In the genomic region with DNA sequence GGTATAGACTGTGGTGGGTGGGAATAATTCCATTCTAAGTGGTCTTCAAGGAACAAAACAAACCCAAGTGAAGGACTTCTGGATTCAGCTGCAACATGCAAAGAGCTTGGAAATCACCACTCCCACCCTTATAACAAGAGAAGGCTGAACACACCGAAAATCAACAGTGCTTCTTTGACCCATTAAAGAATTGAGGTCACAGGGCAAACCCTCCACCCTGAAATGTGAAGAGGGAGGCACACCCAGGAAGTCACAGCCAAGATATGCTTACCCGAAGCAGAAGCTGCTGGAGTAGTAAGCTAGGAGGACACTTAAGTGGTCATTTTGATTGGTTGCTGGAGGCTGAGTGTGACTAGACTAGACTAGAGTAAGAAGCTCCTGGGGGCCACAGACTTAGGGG, we compare ENCODE assay signal across 34 cellular contexts.
"Had no signal": no experiment of that assay in that cellular context is flagged by ENCODE, and none has a peak within 500 bp of the region (broad histone marks: within the 10 kb centered on the region; RNA-seq: fewer than 3 reads in every experiment).

No MANE protein-coding gene starts in this region.

- H3K9me3 Mint-ChIP-seq: effector memory CD8-positive, alpha-beta T cell had no signal

- H3K27ac Mint-ChIP-seq: activated CD8-positive, alpha-beta T cell treated with anti-CD3 and anti-CD28 coated beads for 36 hours; activated naive CD8-positive, alpha-beta T cell; activated T-helper 17 cell treated with anti-CD3 and anti-CD28 coated beads, Interleukin-2, amount 50 U/mL, for 72 hours; effector memory CD8-positive, alpha-beta T cell; WTC11 had no signal

- FAIRE-seq: astrocyte, colon, endometrium, endothelial cell of umbilical vein, frontal cortex, TTC549 had no signal

- H3K27me3 ChIP-seq: brain microvascular endothelial cell had no signal

- H3K36me3 Mint-ChIP-seq: activated naive CD8-positive, alpha-beta T cell; WTC11 had no signal

- DNase-seq: activated CD4-positive, alpha-beta T cell treated with anti-CD3 and anti-CD28 coated beads for 1 hour; activated CD4-positive, alpha-beta T cell treated with anti-CD3 and anti-CD28 coated beads for 4 hours; activated CD4-positive, alpha-beta T cell treated with anti-CD3 and anti-CD28 coated beads, Interleukin-2, amount 50 U/mL, for 1 hour; activated CD4-positive, alpha-beta T cell treated with anti-CD3 and anti-CD28 coated beads, Interleukin-2, amount 50 U/mL, for 48 hours; activated CD8-positive, alpha-beta memory T cell treated with anti-CD3 and anti-CD28 coated beads for 24 hours; activated CD8-positive, alpha-beta T cell treated with anti-CD3 and anti-CD28 coated beads for 36 hours; activated effector memory CD4-positive, alpha-beta T cell treated with Interleukin-2 at 50 U/mL for 16 hours; activated gamma-delta T cell treated with Interleukin-2 at 50 U/mL for 16 hours; activated naive CD4-positive, alpha-beta T cell treated with anti-CD3 and anti-CD28 coated beads, Interleukin-2, amount 50 U/mL, for 16 hours; activated naive CD4-positive, alpha-beta T cell treated with Interleukin-2 at 50 U/mL for 16 hours; activated T-cell treated with anti-CD3 and anti-CD28 coated beads, Interleukin-2, amount 50 U/mL, for 4 hours; amniotic stem cell; anterior cingulate cortex; brain microvascular endothelial cell; caudate nucleus; cortex of kidney; dermis blood vessel endothelial cell; effector CD4-positive, alpha-beta T cell; effector memory CD8-positive, alpha-beta T cell; foreskin fibroblast; glutamatergic neuron; heart left ventricle; T-helper 2 cell had no signal

- H3K27ac ChIP-seq: brain microvascular endothelial cell, epithelial cell of prostate, heart left ventricle, VCaP had no signal

- H3K36me3 ChIP-seq: brain microvascular endothelial cell, heart left ventricle had no signal

- H3K4me1 Mint-ChIP-seq: activated T-helper 17 cell treated with anti-CD3 and anti-CD28 coated beads, Interleukin-2, amount 50 U/mL, for 72 hours had no signal

- H3K27me3 Mint-ChIP-seq: activated CD8-positive, alpha-beta T cell treated with anti-CD3 and anti-CD28 coated beads for 36 hours; effector memory CD8-positive, alpha-beta T cell had no signal

- ATAC-seq: activated CD8-positive, alpha-beta T cell treated with anti-CD3 and anti-CD28 coated beads for 36 hours; activated T-cell treated with anti-CD3 and anti-CD28 coated beads, Interleukin-2, amount 50 U/mL, for 4 hours; activated T-helper 17 cell treated with anti-CD3 and anti-CD28 coated beads, Interleukin-2, amount 50 U/mL, for 72 hours; effector memory CD8-positive, alpha-beta T cell; heart left ventricle; WTC11 had no signal

- H3K4me3 Mint-ChIP-seq: activated CD8-positive, alpha-beta T cell treated with anti-CD3 and anti-CD28 coated beads for 36 hours; activated naive CD8-positive, alpha-beta T cell; activated T-cell treated with anti-CD3 and anti-CD28 coated beads, Interleukin-2, amount 50 U/mL, for 4 hours; activated T-helper 17 cell treated with anti-CD3 and anti-CD28 coated beads, Interleukin-2, amount 50 U/mL, for 72 hours; effector memory CD8-positive, alpha-beta T cell; WTC11 had no signal

- H3K4me3 ChIP-seq: heart left ventricle had no signal
